In genomic region chr2:44137048-44137447, GRCh38 we compare ENCODE assay signal across 20 cellular contexts.
"Had no signal": no experiment of that assay in that cellular context is flagged by ENCODE, and none has a peak within 500 bp of the region (broad histone marks: within the 10 kb centered on the region; RNA-seq: fewer than 3 reads in every experiment).

No MANE protein-coding gene starts in this region.

- DNase-seq: activated CD4-positive, alpha-beta T cell treated with anti-CD3 and anti-CD28 coated beads for 1 hour; activated CD4-positive, alpha-beta T cell treated with anti-CD3 and anti-CD28 coated beads, Interleukin-2, amount 50 U/mL, for 4 hours; activated naive CD4-positive, alpha-beta T cell treated with Interleukin-2 at 50 U/mL for 16 hours; activated naive CD8-positive, alpha-beta T cell treated with anti-CD3 and anti-CD28 coated beads, Interleukin-2, amount 50 U/mL, for 24 hours; activated T-cell treated with anti-CD3 and anti-CD28 coated beads for 4 hours; aorta; dermis blood vessel endothelial cell; head of caudate nucleus; islet precursor cell; mucosa of descending colon; naive thymus-derived CD4-positive, alpha-beta T cell; stimulated activated CD4-positive, alpha-beta T cell treated with anti-CD3 and anti-CD28 coated beads, Interleukin-12 subunit alpha, Interleukin-12 subunit beta, amount 100 ng/mL, for 4 hours; stimulated activated CD4-positive, alpha-beta T cell treated with anti-CD3 and anti-CD28 coated beads, Interleukin-2, amount 100 ng/mL, for 24 hours; T-helper 9 cell; uterus had no signal

- H3K9me3 ChIP-seq: breast epithelium, mucosa of descending colon, neutrophil, tibial nerve, uterus had no signal

- FAIRE-seq: frontal cortex had no signal

- H3K27ac ChIP-seq: breast epithelium, neutrophil, tibial nerve had no signal

- H3K4me1 ChIP-seq: breast epithelium, tibial nerve, uterus had no signal

- ATAC-seq: activated naive CD8-positive, alpha-beta T cell treated with anti-CD3 and anti-CD28 coated beads, Interleukin-2, amount 50 U/mL, for 24 hours; mucosa of descending colon; naive thymus-derived CD4-positive, alpha-beta T cell; stimulated activated effector memory CD8-positive, alpha-beta T cell treated with anti-CD3 and anti-CD28 coated beads, Interleukin-12 subunit alpha, Interleukin-12 subunit beta, amount 100 ng/mL, for 72 hours had no signal

- H3K4me3 ChIP-seq: breast epithelium, mucosa of descending colon, tibial nerve, uterus had no signal

- H3K27me3 ChIP-seq: breast epithelium, neutrophil, tibial nerve, uterus had no signal

- H3K36me3 ChIP-seq: breast epithelium, neutrophil, tibial nerve, uterus had no signal
